1 cellular context compared by ENCODE assay signal in the genomic region with DNA sequence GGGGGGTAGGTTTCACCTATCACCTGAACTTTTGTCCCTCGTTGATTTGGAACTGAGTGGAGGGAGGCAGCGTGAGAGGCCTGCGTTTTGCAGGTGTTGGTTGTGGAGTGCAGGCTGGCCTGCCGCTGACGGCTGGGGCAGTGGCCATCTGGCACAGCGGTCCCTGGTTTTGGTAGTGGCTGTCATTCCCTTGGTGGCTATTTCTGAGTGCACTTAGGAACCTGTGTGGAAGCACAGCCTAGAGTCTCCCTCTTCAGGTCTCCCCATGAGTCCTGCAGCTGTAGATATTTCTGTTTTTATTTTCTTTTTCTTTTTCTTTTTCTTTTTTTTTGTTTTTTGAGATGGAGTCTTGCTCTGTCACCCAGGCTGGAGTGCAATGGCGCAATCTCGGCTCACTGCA.
TF ChIP-seq lines count a peak whose summit lies in the region.

No MANE protein-coding gene starts in this region.

TF ChIP-seq in GM12878, 131 proteins besides CTCF, POLR2A, EP300 and RAD21 (continued from another document):
- TF ChIP-seq, protein P1, sequence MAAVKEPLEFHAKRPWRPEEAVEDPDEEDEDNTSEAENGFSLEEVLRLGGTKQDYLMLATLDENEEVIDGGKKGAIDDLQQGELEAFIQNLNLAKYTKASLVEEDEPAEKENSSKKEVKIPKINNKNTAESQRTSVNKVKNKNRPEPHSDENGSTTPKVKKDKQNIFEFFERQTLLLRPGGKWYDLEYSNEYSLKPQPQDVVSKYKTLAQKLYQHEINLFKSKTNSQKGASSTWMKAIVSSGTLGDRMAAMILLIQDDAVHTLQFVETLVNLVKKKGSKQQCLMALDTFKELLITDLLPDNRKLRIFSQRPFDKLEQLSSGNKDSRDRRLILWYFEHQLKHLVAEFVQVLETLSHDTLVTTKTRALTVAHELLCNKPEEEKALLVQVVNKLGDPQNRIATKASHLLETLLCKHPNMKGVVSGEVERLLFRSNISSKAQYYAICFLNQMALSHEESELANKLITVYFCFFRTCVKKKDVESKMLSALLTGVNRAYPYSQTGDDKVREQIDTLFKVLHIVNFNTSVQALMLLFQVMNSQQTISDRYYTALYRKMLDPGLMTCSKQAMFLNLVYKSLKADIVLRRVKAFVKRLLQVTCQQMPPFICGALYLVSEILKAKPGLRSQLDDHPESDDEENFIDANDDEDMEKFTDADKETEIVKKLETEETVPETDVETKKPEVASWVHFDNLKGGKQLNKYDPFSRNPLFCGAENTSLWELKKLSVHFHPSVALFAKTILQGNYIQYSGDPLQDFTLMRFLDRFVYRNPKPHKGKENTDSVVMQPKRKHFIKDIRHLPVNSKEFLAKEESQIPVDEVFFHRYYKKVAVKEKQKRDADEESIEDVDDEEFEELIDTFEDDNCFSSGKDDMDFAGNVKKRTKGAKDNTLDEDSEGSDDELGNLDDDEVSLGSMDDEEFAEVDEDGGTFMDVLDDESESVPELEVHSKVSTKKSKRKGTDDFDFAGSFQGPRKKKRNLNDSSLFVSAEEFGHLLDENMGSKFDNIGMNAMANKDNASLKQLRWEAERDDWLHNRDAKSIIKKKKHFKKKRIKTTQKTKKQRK (IDR thresholded peaks at IDR 0.05; ENCODE audit: low read depth, low read length) = no peak
